In genomic region chr1:62523860-62524259, GRCh38 we compare ENCODE assay signal across 34 cellular contexts.
"Had no signal": no experiment of that assay in that cellular context is flagged by ENCODE, and none has a peak within 500 bp of the region (broad histone marks: within the 10 kb centered on the region; RNA-seq: fewer than 3 reads in every experiment).

No MANE protein-coding gene starts in this region.

- ATAC-seq: activated naive CD4-positive, alpha-beta T cell treated with anti-CD3 and anti-CD28 coated beads, Interleukin-2, amount 50 U/mL, for 72 hours; activated naive CD8-positive, alpha-beta T cell treated with anti-CD3 and anti-CD28 coated beads, Interleukin-2, amount 50 U/mL, for 24 hours; activated T-cell treated with anti-CD3 and anti-CD28 coated beads, Interleukin-2, amount 50 U/mL, for 4 hours; activated T-cell treated with anti-CD3 and anti-CD28 coated beads, Interleukin-2, amount 50 U/mL, for 72 hours; activated T-helper 17 cell treated with anti-CD3 and anti-CD28 coated beads, Interleukin-2, amount 50 U/mL, for 72 hours; body of pancreas had no signal

- DNase-seq: activated effector memory CD4-positive, alpha-beta T cell treated with anti-CD3 and anti-CD28 coated beads, Interleukin-2, amount 50 U/mL, for 16 hours; activated effector memory CD4-positive, alpha-beta T cell treated with Interleukin-2 at 50 U/mL for 16 hours; activated gamma-delta T cell; activated gamma-delta T cell treated with Interleukin-2 at 50 U/mL for 16 hours; activated naive CD4-positive, alpha-beta T cell; activated naive CD4-positive, alpha-beta T cell treated with anti-CD3 and anti-CD28 coated beads for 36 hours; activated naive CD4-positive, alpha-beta T cell treated with anti-CD3 and anti-CD28 coated beads, Interleukin-2, amount 10 ng/mL, durations not matched to agents 7 days and 5 days; activated naive CD4-positive, alpha-beta T cell treated with anti-CD3 and anti-CD28 coated beads, Interleukin-2, amount 50 U/mL, for 16 hours; activated naive CD4-positive, alpha-beta T cell treated with Interleukin-2 at 50 U/mL for 16 hours; activated naive CD8-positive, alpha-beta T cell treated with anti-CD3 and anti-CD28 coated beads for 36 hours; activated naive CD8-positive, alpha-beta T cell treated with anti-CD3 and anti-CD28 coated beads, Interleukin-2, amount 10 ng/mL, durations not matched to agents 7 days and 5 days; activated naive CD8-positive, alpha-beta T cell treated with anti-CD3 and anti-CD28 coated beads, Interleukin-2, amount 50 U/mL, for 24 hours; activated T-cell treated with anti-CD3 and anti-CD28 coated beads, Interleukin-2, amount 50 U/mL, for 1 hour; activated T-cell treated with anti-CD3 and anti-CD28 coated beads, Interleukin-2, amount 50 U/mL, for 24 hours; activated T-cell treated with anti-CD3 and anti-CD28 coated beads, Interleukin-2, amount 50 U/mL, for 4 hours; activated T-cell treated with anti-CD3 and anti-CD28 coated beads, Interleukin-2, amount 50 U/mL, for 48 hours; activated T-cell treated with anti-CD3 and anti-CD28 coated beads, Interleukin-2, amount 50 U/mL, for 72 hours; adrenal gland; amniotic stem cell; amygdala; anterior cingulate cortex; aorta; body of pancreas; brain microvascular endothelial cell; caudate nucleus; central memory CD4-positive, alpha-beta T cell; cerebellar nuclear complex had no signal

- H3K36me3 ChIP-seq: adrenal gland, breast epithelium, cardiac muscle cell had no signal

- H3K4me1 ChIP-seq: adrenal gland, ascending aorta, body of pancreas, breast epithelium had no signal

- H3K27me3 ChIP-seq: adrenal gland, ascending aorta, body of pancreas, brain microvascular endothelial cell, breast epithelium, cardiac muscle cell had no signal

- H3K27ac ChIP-seq: adrenal gland, ascending aorta, body of pancreas, brain microvascular endothelial cell, breast epithelium, cardiac muscle cell had no signal

- H3K4me3 ChIP-seq: adrenal gland, ascending aorta, body of pancreas, breast epithelium, cardiac muscle cell had no signal

- H3K9me3 ChIP-seq: adrenal gland, ascending aorta, body of pancreas had no signal

- FAIRE-seq: astrocyte, bronchial epithelial cell had no signal
